In the genomic region with DNA sequence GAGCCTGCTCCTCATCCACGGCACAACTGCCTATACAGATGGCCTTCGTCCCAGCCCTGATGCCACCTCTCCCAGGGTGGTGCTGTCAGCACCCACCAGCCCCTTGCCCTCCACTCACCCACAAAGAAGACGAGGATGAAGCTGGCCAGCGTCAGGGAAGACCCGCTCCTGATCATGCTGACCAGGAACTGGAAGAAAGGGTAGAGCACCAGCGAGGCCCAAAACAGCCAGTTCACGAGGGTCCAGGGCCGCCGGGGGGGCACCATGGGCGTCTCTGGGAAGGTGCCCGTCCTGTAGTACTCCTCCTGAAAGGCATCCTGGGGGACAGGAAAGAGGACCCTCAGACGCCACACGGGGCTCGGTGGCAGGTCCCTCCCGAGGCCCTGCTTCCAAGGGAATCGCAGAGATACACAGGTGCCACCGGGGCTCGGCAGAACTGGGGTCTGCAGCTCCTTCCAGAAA, we compare ENCODE assay signal across 20 cellular contexts.
"Had no signal": no experiment of that assay in that cellular context is flagged by ENCODE, and none has a peak within 500 bp of the region (broad histone marks: within the 10 kb centered on the region; RNA-seq: fewer than 3 reads in every experiment).

No MANE protein-coding gene starts in this region.

- H3K36me3 Mint-ChIP-seq: natural killer cell had no signal

- H3K4me1 Mint-ChIP-seq: activated naive CD8-positive, alpha-beta T cell treated with anti-CD3 and anti-CD28 coated beads for 36 hours had no signal

- H3K27me3 ChIP-seq: suprapubic skin had no signal

- H3K4me3 ChIP-seq: suprapubic skin had no signal

- H3K27ac ChIP-seq: suprapubic skin had no signal

- FAIRE-seq: bronchial epithelial cell, endothelial cell of umbilical vein had no signal

- ATAC-seq: activated T-cell treated with anti-CD3 and anti-CD28 coated beads, Interleukin-2, amount 50 U/mL, for 4 hours; natural killer cell had no signal

- H3K9me3 Mint-ChIP-seq: activated naive CD8-positive, alpha-beta T cell treated with anti-CD3 and anti-CD28 coated beads for 36 hours; activated T-cell treated with anti-CD3 and anti-CD28 coated beads, Interleukin-2, amount 50 U/mL, for 4 hours; activated T-helper 2 cell treated with anti-CD3 and anti-CD28 coated beads, Interferon-gamma antibody, Interleukin-2, Interleukin-4, amounts not matched to agents 10 μg/mL and 5 μg/mL and 100 μg/mL, durations not matched to agents 14 hours and 24 hours and 36 hours; dendritic cell treated with granulocyte-macrophage colony-stimulating factor and Interleukin-4, amounts not matched to agents 40 ng/mL and 50 ng/mL, for 4 days; natural killer cell; stimulated activated naive CD8-positive, alpha-beta T cell treated with anti-CD3 and anti-CD28 coated beads, Interleukin-15, Interleukin-2, amounts not matched to agents 100 ng/mL and 50 ng/mL, for 24 hours; type B pancreatic cell had no signal

- H3K9me3 ChIP-seq: suprapubic skin had no signal

- H3K27ac Mint-ChIP-seq: activated naive CD8-positive, alpha-beta T cell treated with anti-CD3 and anti-CD28 coated beads for 36 hours; activated T-helper 2 cell treated with anti-CD3 and anti-CD28 coated beads, Interferon-gamma antibody, Interleukin-2, Interleukin-4, amounts not matched to agents 10 μg/mL and 5 μg/mL and 100 μg/mL, durations not matched to agents 14 hours and 24 hours and 36 hours; natural killer cell; progenitor cell of endocrine pancreas; stimulated activated naive CD8-positive, alpha-beta T cell treated with anti-CD3 and anti-CD28 coated beads, Interleukin-15, Interleukin-2, amounts not matched to agents 100 ng/mL and 50 ng/mL, for 24 hours; type B pancreatic cell had no signal

- DNase-seq: activated CD4-positive, alpha-beta T cell treated with anti-CD3 and anti-CD28 coated beads for 1 hour; activated CD8-positive, alpha-beta memory T cell treated with anti-CD3 and anti-CD28 coated beads, Interleukin-2, amount 50 U/mL, for 4 hours; activated naive CD4-positive, alpha-beta T cell treated with Interleukin-2 at 50 U/mL for 16 hours; activated naive CD8-positive, alpha-beta T cell treated with anti-CD3 and anti-CD28 coated beads for 36 hours; activated T-cell treated with anti-CD3 and anti-CD28 coated beads, Interleukin-2, amount 50 U/mL, for 4 hours; effector CD8-positive, alpha-beta T cell; foreskin melanocyte; hippocampal formation; natural killer cell; retina; stimulated activated CD4-positive, alpha-beta T cell treated with anti-CD3 and anti-CD28 coated beads, Interleukin-4, amount 100 ng/mL, for 4 hours; T-helper 9 cell had no signal

- H3K27me3 Mint-ChIP-seq: activated naive CD8-positive, alpha-beta T cell treated with anti-CD3 and anti-CD28 coated beads for 36 hours; dendritic cell treated with granulocyte-macrophage colony-stimulating factor and Interleukin-4, amounts not matched to agents 40 ng/mL and 50 ng/mL, for 4 days; progenitor cell of endocrine pancreas; stimulated activated naive CD8-positive, alpha-beta T cell treated with anti-CD3 and anti-CD28 coated beads, Interleukin-15, Interleukin-2, amounts not matched to agents 100 ng/mL and 50 ng/mL, for 24 hours; type B pancreatic cell had no signal

- H3K4me3 Mint-ChIP-seq: activated naive CD8-positive, alpha-beta T cell treated with anti-CD3 and anti-CD28 coated beads for 36 hours; activated T-cell treated with anti-CD3 and anti-CD28 coated beads, Interleukin-2, amount 50 U/mL, for 4 hours; dendritic cell treated with granulocyte-macrophage colony-stimulating factor and Interleukin-4, amounts not matched to agents 40 ng/mL and 50 ng/mL, for 4 days; natural killer cell; stimulated activated naive CD8-positive, alpha-beta T cell treated with anti-CD3 and anti-CD28 coated beads, Interleukin-15, Interleukin-2, amounts not matched to agents 100 ng/mL and 50 ng/mL, for 24 hours; type B pancreatic cell had no signal

- H3K4me1 ChIP-seq: suprapubic skin had no signal
